Comparison of ENCODE assay signal across 19 cellular contexts in the genomic region with DNA sequence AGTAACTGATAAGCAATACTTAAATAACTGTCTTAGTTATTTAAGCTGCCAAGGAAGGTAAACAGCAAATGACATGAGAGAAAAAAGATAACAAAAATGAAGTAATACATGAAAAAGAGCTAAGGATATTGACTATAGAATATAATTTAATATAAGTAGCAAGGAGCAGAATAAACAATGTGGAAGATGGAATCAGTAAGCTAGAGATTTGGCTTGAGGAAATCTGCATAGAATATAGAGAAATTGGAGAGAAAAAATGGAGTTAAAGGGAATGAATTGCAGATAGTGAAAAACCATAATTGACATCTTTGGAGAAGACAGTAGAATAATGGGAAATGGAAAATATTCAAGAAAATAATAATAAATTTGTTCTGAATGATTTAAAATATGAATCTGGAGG.
DNase-seq lines count a peak whose midpoint lies in the region; ATAC-seq, FAIRE-seq and TF ChIP-seq lines count a peak whose summit lies in the region.
"Had no signal": no experiment of that assay in that cellular context is flagged by ENCODE, and none has a peak within 500 bp of the region (broad histone marks: within the 10 kb centered on the region; RNA-seq: fewer than 3 reads in every experiment).

No MANE protein-coding gene starts in this region.

- CTCF ChIA-PET in Panc1 (lab: Charles Lee): interaction anchor here (0.6 kb wide), 1 partner anchor 219 kb away, joined by 3 read pairs; no protein-coding TSS in a partner anchor

- H3K36me3 Mint-ChIP-seq in activated naive CD8-positive, alpha-beta T cell: peaks cover 34% of the 10 kb centered on the region
- H3K36me3 Mint-ChIP-seq in activated naive CD8-positive, alpha-beta T cell treated with anti-CD3 and anti-CD28 coated beads, Interleukin-2, amount 50 U/mL, for 24 hours (ENCODE audit: low read depth): peaks cover 54% of the 10 kb centered on the region
- peaks cover 49% of the 10 kb centered on the region for H3K36me3 Mint-ChIP-seq in neural crest cell (ENCODE audit: low read depth)

- DNase-seq in activated naive CD8-positive, alpha-beta T cell treated with anti-CD3 and anti-CD28 coated beads, Interleukin-2, amount 50 U/mL, for 24 hours: no peak
- DNase-seq in Panc1 (ENCODE audit: low read depth, low spot score) (no peak), neural crest cell (ENCODE audit: low read depth, low spot score) (no peak), MG63 (no peak), substantia nigra (lab: John Stamatoyannopoulos, UW) (no peak)
- DNase-seq: ACHN; BE2C; C1 segment of cervical spinal cord; CD4-positive, CD25-positive, alpha-beta regulatory T cell; CD8-positive, alpha-beta memory T cell; COR-L47; GDM1; HCEC 1CT; KBM-7 had no signal

- no peak for ATAC-seq in activated naive CD8-positive, alpha-beta T cell treated with anti-CD3 and anti-CD28 coated beads, Interleukin-2, amount 50 U/mL, for 24 hours
- ATAC-seq in Panc1 (no peak), GM18498 (IDR thresholded peaks at IDR 0.05; ENCODE audit: unreplicated experiment) (no peak)

- no peaks in the 10 kb centered on the region for H3K4me1 Mint-ChIP-seq in activated naive CD8-positive, alpha-beta T cell (ENCODE audit: low read depth)
- H3K4me1 Mint-ChIP-seq in activated naive CD8-positive, alpha-beta T cell treated with anti-CD3 and anti-CD28 coated beads, Interleukin-2, amount 50 U/mL, for 24 hours: no peaks in the 10 kb centered on the region
- no peaks in the 10 kb centered on the region for H3K4me1 Mint-ChIP-seq in neural crest cell
- H3K4me1 Mint-ChIP-seq: CD8-positive, alpha-beta memory T cell; IgD-negative memory B cell had no signal

- H3K4me3 ChIP-seq in Panc1 (ENCODE audit: low read depth in 2 of 2, low read length in 2 of 2) (no peak overlapping the region), MG63 (no peak overlapping the region)

- H3K9me3 Mint-ChIP-seq in activated naive CD8-positive, alpha-beta T cell (ENCODE audit: low read depth): peaks cover 12% of the 10 kb centered on the region
- H3K9me3 Mint-ChIP-seq in activated naive CD8-positive, alpha-beta T cell treated with anti-CD3 and anti-CD28 coated beads, Interleukin-2, amount 50 U/mL, for 24 hours: peaks cover 19% of the 10 kb centered on the region
- peaks cover 17% of the 10 kb centered on the region for H3K9me3 Mint-ChIP-seq in neural crest cell

- no peak for TF ChIP-seq CTCF in Panc1 (IDR thresholded peaks at IDR 0.05)
- no peak for TF ChIP-seq CTCF in neural crest cell (conservative IDR thresholded peaks at IDR 0.05)

- H3K27ac Mint-ChIP-seq in activated naive CD8-positive, alpha-beta T cell: peak overlapping the region; percentile 50
- H3K27ac Mint-ChIP-seq in activated naive CD8-positive, alpha-beta T cell treated with anti-CD3 and anti-CD28 coated beads, Interleukin-2, amount 50 U/mL, for 24 hours: no peak overlapping the region
- no peak overlapping the region for H3K27ac Mint-ChIP-seq in neural crest cell (ENCODE audit: unreplicated experiment)
- H3K27ac Mint-ChIP-seq: CD4-positive, CD25-positive, alpha-beta regulatory T cell; CD8-positive, alpha-beta memory T cell; IgD-negative memory B cell had no signal

- H3K9me3 ChIP-seq in Panc1 (ENCODE audit: control insufficient read depth, insufficient read depth, low read depth, low read length): peaks cover 3% of the 10 kb centered on the region; the same call in 1 of the 2 replicates
- peaks cover 8% of the 10 kb centered on the region for H3K9me3 ChIP-seq in MG63
- H3K9me3 ChIP-seq: BE2C had no signal

- no peaks in the 10 kb centered on the region for H3K27me3 Mint-ChIP-seq in activated naive CD8-positive, alpha-beta T cell
- H3K27me3 Mint-ChIP-seq in activated naive CD8-positive, alpha-beta T cell treated with anti-CD3 and anti-CD28 coated beads, Interleukin-2, amount 50 U/mL, for 24 hours: no peaks in the 10 kb centered on the region
- no peaks in the 10 kb centered on the region for H3K27me3 Mint-ChIP-seq in neural crest cell (ENCODE audit: low read depth)
- H3K27me3 Mint-ChIP-seq: CD4-positive, CD25-positive, alpha-beta regulatory T cell; IgD-negative memory B cell had no signal

- peaks cover 7% of the 10 kb centered on the region; the same call in 1 of the 2 replicates for H3K36me3 ChIP-seq in Panc1 (ENCODE audit: control insufficient read depth, insufficient read depth, low read length)
- H3K36me3 ChIP-seq in MG63: peaks cover 63% of the 10 kb centered on the region

- BruUV-seq in Panc1 (replicated peaks; lab: Mats Ljungman, UMichigan): TSS peak; percentile 50

- H3K27me3 ChIP-seq in Panc1 (ENCODE audit: control insufficient read depth, insufficient read depth, low read length): no peaks in the 10 kb centered on the region
- H3K27me3 ChIP-seq in MG63: no peaks in the 10 kb centered on the region
- H3K27me3 ChIP-seq: BE2C had no signal

- intact Hi-C loops in Panc1 (cut with micrococcal nuclease; ENCODE audit: unreplicated experiment): no loop called here

- H3K4me3 Mint-ChIP-seq in activated naive CD8-positive, alpha-beta T cell: no peak overlapping the region
- no peak overlapping the region for H3K4me3 Mint-ChIP-seq in activated naive CD8-positive, alpha-beta T cell treated with anti-CD3 and anti-CD28 coated beads, Interleukin-2, amount 50 U/mL, for 24 hours
- peak overlapping the region; percentile 47 for H3K4me3 Mint-ChIP-seq in neural crest cell
- H3K4me3 Mint-ChIP-seq: CD4-positive, CD25-positive, alpha-beta regulatory T cell; CD8-positive, alpha-beta memory T cell; IgD-negative memory B cell had no signal

- no peak overlapping the region for H3K27ac ChIP-seq in Panc1 (ENCODE audit: low read length)
- H3K27ac ChIP-seq in substantia nigra (ENCODE audit: low read depth, low read length, poor library complexity, severe bottlenecking): no peak overlapping the region

- POLR2A ChIA-PET in Panc1 (lab: Charles Lee): no interaction called here

- peak; percentile 17 for FAIRE-seq in G401.6 (lab: Jason Lieb, UNC)
- FAIRE-seq: GM19239 had no signal

- H3K4me1 ChIP-seq in Panc1 (ENCODE audit: control insufficient read depth, insufficient read depth, low read length): no peaks in the 10 kb centered on the region
- H3K4me1 ChIP-seq: BE2C had no signal

- in situ Hi-C loops in Panc1 (cut with HindIII; ENCODE audit: low pct_unique_long_range_greater_than_20kb, low sequenced_read_pairs): no loop called here
